Comparison of ENCODE assay signal across 32 cellular contexts in the genomic region with DNA sequence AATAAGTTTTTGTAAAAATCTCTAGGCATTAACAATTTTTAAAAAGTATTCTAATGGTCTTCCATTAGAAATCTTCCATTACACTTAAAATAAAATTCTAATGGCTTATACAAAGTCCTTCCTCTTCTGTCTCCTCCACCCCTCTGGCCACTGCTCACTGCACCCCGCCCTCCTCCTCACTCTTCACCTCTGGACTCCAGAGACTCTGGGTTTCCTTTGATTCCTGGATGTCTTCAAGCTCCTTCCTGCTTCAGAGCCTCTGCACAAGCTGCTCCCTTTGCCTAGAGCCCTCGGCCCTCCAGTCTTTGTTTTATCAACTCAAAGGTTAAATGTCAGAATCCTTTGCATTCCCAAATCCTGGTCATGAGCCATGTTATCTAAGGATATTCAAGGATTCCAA. TPM values are rescaled to one million over a fixed set of nuclear protein-coding genes. Genes with fewer than 3 reads are reported as not detected.
"Had no signal": no experiment of that assay in that cellular context is flagged by ENCODE, and none has a peak within 500 bp of the region (broad histone marks: within the 10 kb centered on the region; RNA-seq: fewer than 3 reads in every experiment).

No MANE protein-coding gene starts in this region.

- H3K36me3 Mint-ChIP-seq: activated naive CD8-positive, alpha-beta T cell had no signal

- H3K27me3 ChIP-seq: ascending aorta, cardiac muscle cell, MG63 had no signal

- H3K9ac ChIP-seq: SK-N-SH had no signal

- H3K4me2 ChIP-seq: SK-N-SH had no signal

- ATAC-seq: Panc1 had no signal

- H3K27ac ChIP-seq: ascending aorta, cardiac muscle cell, SJSA1, VCaP had no signal

- H3K9me3 ChIP-seq: ascending aorta, MG63, SJSA1, SK-N-SH had no signal

- H3K4me3 Mint-ChIP-seq: activated B cell treated with CpG ODN at 0.5 μM for 24 hours; activated naive CD4-positive, alpha-beta T cell treated with anti-CD3 and anti-CD28 coated beads, Interleukin-2, amount 10 ng/mL, durations not matched to agents 7 days and 5 days; activated naive CD8-positive, alpha-beta T cell; activated T-cell treated with anti-CD3 and anti-CD28 coated beads, Interleukin-2, amount 50 U/mL, for 24 hours; central memory CD8-positive, alpha-beta T cell had no signal

- H3K9me3 Mint-ChIP-seq: activated B cell treated with CpG ODN at 0.5 μM for 24 hours; activated T-cell treated with anti-CD3 and anti-CD28 coated beads, Interleukin-2, amount 50 U/mL, for 24 hours; activated T-helper 2 cell treated with anti-CD3 and anti-CD28 coated beads, Interferon-gamma antibody, Interleukin-2, Interleukin-4, amounts not matched to agents 10 μg/mL and 5 μg/mL and 100 μg/mL, durations not matched to agents 14 hours and 24 hours and 36 hours; central memory CD8-positive, alpha-beta T cell had no signal

- H3K4me1 ChIP-seq: ascending aorta, SJSA1 had no signal

- DNase-seq: activated B cell treated with CpG ODN at 0.5 μM for 24 hours; activated CD4-positive, alpha-beta T cell treated with anti-CD3 and anti-CD28 coated beads for 48 hours; activated CD4-positive, alpha-beta T cell treated with anti-CD3 and anti-CD28 coated beads, Interleukin-2, amount 50 U/mL, for 4 hours; activated CD4-positive, CD25-positive, alpha-beta regulatory T cell treated with anti-CD3 and anti-CD28 coated beads, Interleukin-2, amount 50 U/mL, for 72 hours; activated naive CD4-positive, alpha-beta T cell treated with anti-CD3 and anti-CD28 coated beads, Interleukin-2, amount 10 ng/mL, durations not matched to agents 7 days and 5 days; activated T-cell treated with anti-CD3 and anti-CD28 coated beads, Interleukin-2, amount 50 U/mL, for 24 hours; amygdala; Kasumi-1; KG1; MG63; NCI-H1048; NCI-H1105 treated with DMSO at 0.1 percent for 48 hours; NCI-H1436; NCI-H1694; NCI-H1930; NCI-H2081 treated with DMSO at 0.1 percent for 48 hours; NCI-H345; NCI-H524 treated with DMSO at 0.1 percent for 48 hours; SHP77 treated with DMSO at 0.1 percent for 48 hours; SK-N-SH; T-helper 2 cell; T-helper 9 cell had no signal

- H3K27ac Mint-ChIP-seq: activated B cell treated with CpG ODN at 0.5 μM for 24 hours; activated naive CD4-positive, alpha-beta T cell treated with anti-CD3 and anti-CD28 coated beads, Interleukin-2, amount 10 ng/mL, durations not matched to agents 7 days and 5 days; activated naive CD8-positive, alpha-beta T cell; activated T-cell treated with anti-CD3 and anti-CD28 coated beads, Interleukin-2, amount 50 U/mL, for 24 hours; activated T-helper 2 cell treated with anti-CD3 and anti-CD28 coated beads, Interferon-gamma antibody, Interleukin-2, Interleukin-4, amounts not matched to agents 10 μg/mL and 5 μg/mL and 100 μg/mL, durations not matched to agents 14 hours and 24 hours and 36 hours had no signal

- H3K36me3 ChIP-seq: ascending aorta, cardiac muscle cell, MG63, SJSA1 had no signal

- H3K4me3 ChIP-seq: ascending aorta, cardiac muscle cell, MG63, SJSA1 had no signal

- H3K27me3 Mint-ChIP-seq: activated naive CD8-positive, alpha-beta T cell; activated T-cell treated with anti-CD3 and anti-CD28 coated beads, Interleukin-2, amount 50 U/mL, for 24 hours; central memory CD8-positive, alpha-beta T cell had no signal

RNA-seq across cellular contexts. Expression of gene TNFSF14, which starts 20.8 kb away (rescaled TPM):
- total RNA-seq: cardiac muscle cell, NCI-H460, RPMI7951, SJSA1 had no signal

RNA-seq across cellular contexts. Expression of gene CD70, which starts 58.2 kb away (rescaled TPM):
- total RNA-seq: ascending aorta, cardiac muscle cell had no signal
